In the genomic region with DNA sequence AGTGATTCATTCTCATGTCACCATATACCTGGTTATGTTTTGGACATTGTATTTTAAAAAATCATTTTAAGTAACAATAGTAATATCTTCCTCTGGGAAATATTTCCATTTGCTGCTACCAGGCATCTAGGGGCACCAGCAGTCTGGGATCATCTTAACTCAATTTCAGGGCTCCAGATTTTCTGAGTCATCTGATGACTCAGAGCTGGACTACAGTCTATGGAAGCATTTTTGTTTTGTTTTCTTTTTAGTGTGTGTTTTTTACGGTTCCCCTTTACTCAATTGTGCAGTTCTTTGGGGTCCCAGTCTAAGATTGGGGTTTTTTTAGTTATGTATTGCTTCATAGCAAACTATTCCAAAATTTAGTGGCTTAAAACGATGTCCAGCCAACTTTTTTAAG, we compare ENCODE assay signal across 1 cellular context.
TF ChIP-seq lines count a peak whose summit lies in the region.

No MANE protein-coding gene starts in this region.

TF ChIP-seq in K562, 482 proteins besides CTCF, POLR2A, EP300 and RAD21 (continued from another document):
- TF ChIP-seq, protein P1, sequence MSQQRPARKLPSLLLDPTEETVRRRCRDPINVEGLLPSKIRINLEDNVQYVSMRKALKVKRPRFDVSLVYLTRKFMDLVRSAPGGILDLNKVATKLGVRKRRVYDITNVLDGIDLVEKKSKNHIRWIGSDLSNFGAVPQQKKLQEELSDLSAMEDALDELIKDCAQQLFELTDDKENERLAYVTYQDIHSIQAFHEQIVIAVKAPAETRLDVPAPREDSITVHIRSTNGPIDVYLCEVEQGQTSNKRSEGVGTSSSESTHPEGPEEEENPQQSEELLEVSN (IDR thresholded peaks at IDR 0.05; ENCODE audit: borderline replicate concordance in 1 of 2, extremely low read depth in 1 of 2, insufficient read depth in 1 of 2, insufficient read length in 1 of 2, low read depth in 1 of 2, low read length in 1 of 2, poor library complexity in 1 of 2, severe bottlenecking in 1 of 2): no peak
- TF ChIP-seq ZNF41 (CRISPR knock-in tag; conservative IDR thresholded peaks at IDR 0.05) (no peak), EHMT2 (IDR thresholded peaks at IDR 0.05) (0 out of 2 replicates have a peak, but pooled peaks have one; percentile 73), NUFIP1 (IDR thresholded peaks at IDR 0.05; ENCODE audit: partially characterized antibody) (no peak), BACH1 (tag; IDR thresholded peaks at IDR 0.05) (no peak), ZNF766 (CRISPR knock-in tag; conservative IDR thresholded peaks at IDR 0.05) (no peak), SUPT5H (IDR thresholded peaks at IDR 0.05) (no peak), DNMT1 (IDR thresholded peaks at IDR 0.05) (no peak), DACH1 (IDR thresholded peaks at IDR 0.05; ENCODE audit: partially characterized antibody) (no peak), TEAD4 (IDR thresholded peaks at IDR 0.05; ENCODE audit: low read length) (peak; percentile 33; the same call in 1 of the 2 replicates), TEAD4 (CRISPR knock-in tag; IDR thresholded peaks at IDR 0.05; ENCODE audit: borderline replicate concordance) (no peak), CBFA2T3 (IDR thresholded peaks at IDR 0.05) (0 out of 2 replicates have a peak, but pooled peaks have one; percentile 20), MEIS2 (IDR thresholded peaks at IDR 0.05; ENCODE audit: partially characterized antibody) (no peak), MCM7 (IDR thresholded peaks at IDR 0.05) (no peak), SOX6 (IDR thresholded peaks at IDR 0.05) (0 out of 2 replicates have a peak, but pooled peaks have one; percentile 38), SP1 (CRISPR knock-in tag; IDR thresholded peaks at IDR 0.05) (no peak), ZNF75A (CRISPR knock-in tag; IDR thresholded peaks at IDR 0.05) (no peak), RBM34 (IDR thresholded peaks at IDR 0.05; ENCODE audit: borderline replicate concordance, insufficient read depth, low read length) (no peak), KDM1A (IDR thresholded peaks at IDR 0.05) (peak; percentile 67 to 71), ZNF586 (CRISPR knock-in tag; conservative IDR thresholded peaks at IDR 0.05) (no peak), HDAC3 (IDR thresholded peaks at IDR 0.05; ENCODE audit: borderline replicate concordance, partially characterized antibody) (peak; percentile 47), DMBX1 (CRISPR knock-in tag; IDR thresholded peaks at IDR 0.05; ENCODE audit: borderline replicate concordance) (no peak), JUNB (CRISPR knock-in tag; conservative IDR thresholded peaks at IDR 0.05) (0 out of 2 replicates have a peak, but pooled peaks have one; percentile 28), MYC (IDR thresholded peaks at IDR 0.05; ENCODE audit: low read depth, low read length) (no peak), MYC (CRISPR knock-in tag; IDR thresholded peaks at IDR 0.05; ENCODE audit: borderline replicate concordance, low read depth) (no peak), MAFG (tag; conservative IDR thresholded peaks at IDR 0.05) (peak; percentile 48), KHSRP (IDR thresholded peaks at IDR 0.05) (no peak), SAFB2 (IDR thresholded peaks at IDR 0.05; ENCODE audit: borderline replicate concordance, low read depth, low read length, severe bottlenecking) (no peak), PRPF4 (IDR thresholded peaks at IDR 0.05; ENCODE audit: insufficient read depth, low read depth, low read length, poor library complexity, severe bottlenecking) (no peak), NR2C1 (IDR thresholded peaks at IDR 0.05) (no peak), NR2C1 (tag; IDR thresholded peaks at IDR 0.05) (no peak), COPS2 (conservative IDR thresholded peaks at IDR 0.05) (no peak), JUN (IDR thresholded peaks at IDR 0.05; ENCODE audit: borderline replicate concordance, low read depth, low read length) (peak; percentile 100), JUN (CRISPR knock-in tag; IDR thresholded peaks at IDR 0.05; ENCODE audit: borderline replicate concordance) (no peak), ILK (tag; IDR thresholded peaks at IDR 0.05; ENCODE audit: borderline replicate concordance, low read depth) (no peak), FOXK1 (CRISPR knock-in tag; IDR thresholded peaks at IDR 0.05; ENCODE audit: borderline replicate concordance) (no peak), ZNF124 (CRISPR knock-in tag; IDR thresholded peaks at IDR 0.05) (no peak), CBX3 (IDR thresholded peaks at IDR 0.05; ENCODE audit: borderline replicate concordance in 1 of 2, low read length in 2 of 2) (peak in 1 of 2 experiments; percentile 99; a peak in 2 of 3 replicates), RBM14 (IDR thresholded peaks at IDR 0.05; ENCODE audit: borderline replicate concordance, insufficient read depth, low read depth, low read length) (no peak), CHD2 (IDR thresholded peaks at IDR 0.05; ENCODE audit: low read depth, low read length) (no peak), NBN (IDR thresholded peaks at IDR 0.05; ENCODE audit: low read depth) (peak; percentile 89; the same call in 1 of the 2 replicates), PCBP1 (IDR thresholded peaks at IDR 0.05; ENCODE audit: low read depth, low read length, poor library complexity, severe bottlenecking) (no peak), TAF9B (IDR thresholded peaks at IDR 0.05; ENCODE audit: partially characterized antibody) (no peak)
- TF ChIP-seq, protein P2, sequence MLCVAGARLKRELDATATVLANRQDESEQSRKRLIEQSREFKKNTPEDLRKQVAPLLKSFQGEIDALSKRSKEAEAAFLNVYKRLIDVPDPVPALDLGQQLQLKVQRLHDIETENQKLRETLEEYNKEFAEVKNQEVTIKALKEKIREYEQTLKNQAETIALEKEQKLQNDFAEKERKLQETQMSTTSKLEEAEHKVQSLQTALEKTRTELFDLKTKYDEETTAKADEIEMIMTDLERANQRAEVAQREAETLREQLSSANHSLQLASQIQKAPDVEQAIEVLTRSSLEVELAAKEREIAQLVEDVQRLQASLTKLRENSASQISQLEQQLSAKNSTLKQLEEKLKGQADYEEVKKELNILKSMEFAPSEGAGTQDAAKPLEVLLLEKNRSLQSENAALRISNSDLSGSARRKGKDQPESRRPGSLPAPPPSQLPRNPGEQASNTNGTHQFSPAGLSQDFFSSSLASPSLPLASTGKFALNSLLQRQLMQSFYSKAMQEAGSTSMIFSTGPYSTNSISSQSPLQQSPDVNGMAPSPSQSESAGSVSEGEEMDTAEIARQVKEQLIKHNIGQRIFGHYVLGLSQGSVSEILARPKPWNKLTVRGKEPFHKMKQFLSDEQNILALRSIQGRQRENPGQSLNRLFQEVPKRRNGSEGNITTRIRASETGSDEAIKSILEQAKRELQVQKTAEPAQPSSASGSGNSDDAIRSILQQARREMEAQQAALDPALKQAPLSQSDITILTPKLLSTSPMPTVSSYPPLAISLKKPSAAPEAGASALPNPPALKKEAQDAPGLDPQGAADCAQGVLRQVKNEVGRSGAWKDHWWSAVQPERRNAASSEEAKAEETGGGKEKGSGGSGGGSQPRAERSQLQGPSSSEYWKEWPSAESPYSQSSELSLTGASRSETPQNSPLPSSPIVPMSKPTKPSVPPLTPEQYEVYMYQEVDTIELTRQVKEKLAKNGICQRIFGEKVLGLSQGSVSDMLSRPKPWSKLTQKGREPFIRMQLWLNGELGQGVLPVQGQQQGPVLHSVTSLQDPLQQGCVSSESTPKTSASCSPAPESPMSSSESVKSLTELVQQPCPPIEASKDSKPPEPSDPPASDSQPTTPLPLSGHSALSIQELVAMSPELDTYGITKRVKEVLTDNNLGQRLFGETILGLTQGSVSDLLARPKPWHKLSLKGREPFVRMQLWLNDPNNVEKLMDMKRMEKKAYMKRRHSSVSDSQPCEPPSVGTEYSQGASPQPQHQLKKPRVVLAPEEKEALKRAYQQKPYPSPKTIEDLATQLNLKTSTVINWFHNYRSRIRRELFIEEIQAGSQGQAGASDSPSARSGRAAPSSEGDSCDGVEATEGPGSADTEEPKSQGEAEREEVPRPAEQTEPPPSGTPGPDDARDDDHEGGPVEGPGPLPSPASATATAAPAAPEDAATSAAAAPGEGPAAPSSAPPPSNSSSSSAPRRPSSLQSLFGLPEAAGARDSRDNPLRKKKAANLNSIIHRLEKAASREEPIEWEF (CRISPR knock-in tag; IDR thresholded peaks at IDR 0.05): no peak
- TF ChIP-seq, protein P3, sequence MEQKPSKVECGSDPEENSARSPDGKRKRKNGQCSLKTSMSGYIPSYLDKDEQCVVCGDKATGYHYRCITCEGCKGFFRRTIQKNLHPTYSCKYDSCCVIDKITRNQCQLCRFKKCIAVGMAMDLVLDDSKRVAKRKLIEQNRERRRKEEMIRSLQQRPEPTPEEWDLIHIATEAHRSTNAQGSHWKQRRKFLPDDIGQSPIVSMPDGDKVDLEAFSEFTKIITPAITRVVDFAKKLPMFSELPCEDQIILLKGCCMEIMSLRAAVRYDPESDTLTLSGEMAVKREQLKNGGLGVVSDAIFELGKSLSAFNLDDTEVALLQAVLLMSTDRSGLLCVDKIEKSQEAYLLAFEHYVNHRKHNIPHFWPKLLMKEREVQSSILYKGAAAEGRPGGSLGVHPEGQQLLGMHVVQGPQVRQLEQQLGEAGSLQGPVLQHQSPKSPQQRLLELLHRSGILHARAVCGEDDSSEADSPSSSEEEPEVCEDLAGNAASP (IDR thresholded peaks at IDR 0.05): no peak
- TF ChIP-seq, protein P4, sequence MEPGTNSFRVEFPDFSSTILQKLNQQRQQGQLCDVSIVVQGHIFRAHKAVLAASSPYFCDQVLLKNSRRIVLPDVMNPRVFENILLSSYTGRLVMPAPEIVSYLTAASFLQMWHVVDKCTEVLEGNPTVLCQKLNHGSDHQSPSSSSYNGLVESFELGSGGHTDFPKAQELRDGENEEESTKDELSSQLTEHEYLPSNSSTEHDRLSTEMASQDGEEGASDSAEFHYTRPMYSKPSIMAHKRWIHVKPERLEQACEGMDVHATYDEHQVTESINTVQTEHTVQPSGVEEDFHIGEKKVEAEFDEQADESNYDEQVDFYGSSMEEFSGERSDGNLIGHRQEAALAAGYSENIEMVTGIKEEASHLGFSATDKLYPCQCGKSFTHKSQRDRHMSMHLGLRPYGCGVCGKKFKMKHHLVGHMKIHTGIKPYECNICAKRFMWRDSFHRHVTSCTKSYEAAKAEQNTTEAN (CRISPR knock-in tag; IDR thresholded peaks at IDR 0.05): no peak
- TF ChIP-seq, protein P5, sequence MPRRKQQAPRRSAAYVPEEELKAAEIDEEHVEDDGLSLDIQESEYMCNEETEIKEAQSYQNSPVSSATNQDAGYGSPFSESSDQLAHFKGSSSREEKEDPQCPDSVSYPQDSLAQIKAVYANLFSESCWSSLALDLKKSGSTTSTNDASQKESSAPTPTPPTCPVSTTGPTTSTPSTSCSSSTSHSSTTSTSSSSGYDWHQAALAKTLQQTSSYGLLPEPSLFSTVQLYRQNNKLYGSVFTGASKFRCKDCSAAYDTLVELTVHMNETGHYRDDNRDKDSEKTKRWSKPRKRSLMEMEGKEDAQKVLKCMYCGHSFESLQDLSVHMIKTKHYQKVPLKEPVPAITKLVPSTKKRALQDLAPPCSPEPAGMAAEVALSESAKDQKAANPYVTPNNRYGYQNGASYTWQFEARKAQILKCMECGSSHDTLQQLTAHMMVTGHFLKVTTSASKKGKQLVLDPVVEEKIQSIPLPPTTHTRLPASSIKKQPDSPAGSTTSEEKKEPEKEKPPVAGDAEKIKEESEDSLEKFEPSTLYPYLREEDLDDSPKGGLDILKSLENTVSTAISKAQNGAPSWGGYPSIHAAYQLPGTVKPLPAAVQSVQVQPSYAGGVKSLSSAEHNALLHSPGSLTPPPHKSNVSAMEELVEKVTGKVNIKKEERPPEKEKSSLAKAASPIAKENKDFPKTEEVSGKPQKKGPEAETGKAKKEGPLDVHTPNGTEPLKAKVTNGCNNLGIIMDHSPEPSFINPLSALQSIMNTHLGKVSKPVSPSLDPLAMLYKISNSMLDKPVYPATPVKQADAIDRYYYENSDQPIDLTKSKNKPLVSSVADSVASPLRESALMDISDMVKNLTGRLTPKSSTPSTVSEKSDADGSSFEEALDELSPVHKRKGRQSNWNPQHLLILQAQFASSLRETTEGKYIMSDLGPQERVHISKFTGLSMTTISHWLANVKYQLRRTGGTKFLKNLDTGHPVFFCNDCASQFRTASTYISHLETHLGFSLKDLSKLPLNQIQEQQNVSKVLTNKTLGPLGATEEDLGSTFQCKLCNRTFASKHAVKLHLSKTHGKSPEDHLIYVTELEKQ (CRISPR knock-in tag; IDR thresholded peaks at IDR 0.05): no peak
- TF ChIP-seq, protein P6, sequence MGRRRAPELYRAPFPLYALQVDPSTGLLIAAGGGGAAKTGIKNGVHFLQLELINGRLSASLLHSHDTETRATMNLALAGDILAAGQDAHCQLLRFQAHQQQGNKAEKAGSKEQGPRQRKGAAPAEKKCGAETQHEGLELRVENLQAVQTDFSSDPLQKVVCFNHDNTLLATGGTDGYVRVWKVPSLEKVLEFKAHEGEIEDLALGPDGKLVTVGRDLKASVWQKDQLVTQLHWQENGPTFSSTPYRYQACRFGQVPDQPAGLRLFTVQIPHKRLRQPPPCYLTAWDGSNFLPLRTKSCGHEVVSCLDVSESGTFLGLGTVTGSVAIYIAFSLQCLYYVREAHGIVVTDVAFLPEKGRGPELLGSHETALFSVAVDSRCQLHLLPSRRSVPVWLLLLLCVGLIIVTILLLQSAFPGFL (CRISPR knock-in tag; IDR thresholded peaks at IDR 0.05): no peak
